8 cellular contexts compared by ENCODE assay signal in genomic region chr12:67069451-67070306, GRCh38.
A peak's percentile ranks its signal among the peaks of the same experiment; 100 is the strongest.
DNase-seq lines count a peak whose midpoint lies in the region; ATAC-seq and TF ChIP-seq lines count a peak whose summit lies in the region.

No MANE protein-coding gene starts in this region.

- peak; percentile 79 for ATAC-seq in GM19328 (IDR thresholded peaks at IDR 0.05; ENCODE audit: unreplicated experiment)
- ATAC-seq in HG03520 (IDR thresholded peaks at IDR 0.05; ENCODE audit: unreplicated experiment): peak; percentile 67

- peaks cover 29 to 47% (median 36%) of the 10 kb centered on the region in 3 donors for H3K27me3 Mint-ChIP-seq in CD14-positive monocyte (ENCODE audit: low read depth in 3 of 3)

- H3K27ac Mint-ChIP-seq in CD14-positive monocyte: no peak overlapping the region

- intact Hi-C loops in CD14-positive monocyte (cut with micrococcal nuclease): no loop called here

- peaks cover 0 to 7% (median 0%) of the 10 kb centered on the region in 7 donors for H3K9me3 Mint-ChIP-seq in CD14-positive monocyte

- H3K4me1 Mint-ChIP-seq in CD14-positive monocyte: peaks cover 18% of the 10 kb centered on the region

- peak overlapping the region; percentile 78 to 90 for H3K4me3 Mint-ChIP-seq in CD14-positive monocyte

- H3K36me3 Mint-ChIP-seq in CD14-positive monocyte: peaks cover 0 to 6% of the 10 kb centered on the region in 2 donors

- TF ChIP-seq CTCF in CD14-positive monocyte (IDR thresholded peaks at IDR 0.05): no peak

- DNase-seq in CD14-positive monocyte (ENCODE audit: low spot score) (no peak), SK-N-DZ (ENCODE audit: low spot score) (peak; percentile 57), astrocyte of the hippocampus (ENCODE audit: low read depth, low spot score) (peak; percentile 80), iPS-NIHi7 (ENCODE audit: extremely low spot score) (peak; percentile 68), middle frontal gyrus (ENCODE audit: extremely low spot score, low spot score) (no peak)
- peak; percentile 15 to 26 for DNase-seq in stimulated activated CD4-positive, alpha-beta T cell treated with anti-CD3 and anti-CD28 coated beads, Interleukin-15, amount 100 ng/mL, for 1 hour (ENCODE audit: low read depth in 1 of 2, low spot score in 1 of 2)

Comparison
In these comparisons a context has a peak if more than half of its experiments do, and no peak if none do; other contexts are left out.
1. DNase-seq: peak in SK-N-DZ (single experiment), astrocyte of the hippocampus (single experiment), iPS-NIHi7 (single experiment) and stimulated activated CD4-positive, alpha-beta T cell treated with anti-CD3 and anti-CD28 coated beads, Interleukin-15, amount 100 ng/mL, for 1 hour (2 of 2); none in CD14-positive monocyte (single experiment) and middle frontal gyrus (single experiment).